Comparison of ENCODE assay signal across 22 cellular contexts in genomic region chr2:23204650-23205049, GRCh38.
DNase-seq lines count a peak whose midpoint lies in the region; ATAC-seq and FAIRE-seq lines count a peak whose summit lies in the region.
"Had no signal": no experiment of that assay in that cellular context is flagged by ENCODE, and none has a peak within 500 bp of the region (broad histone marks: within the 10 kb centered on the region; RNA-seq: fewer than 3 reads in every experiment).

No MANE protein-coding gene starts in this region.

- ATAC-seq in sciatic nerve (peak; percentile 53), aorta (ENCODE audit: low FRiP score) (no peak)

- peaks cover 0 to 2% of the 10 kb centered on the region in 2 donors for H3K27me3 ChIP-seq in aorta (ENCODE audit: control insufficient read depth in 1 of 2, insufficient read depth in 2 of 2, low read length in 1 of 2)
- H3K27me3 ChIP-seq: BLaER1 had no signal

- intact Hi-C loops in sciatic nerve (cut with DNase I): no loop called here
- intact Hi-C loops in aorta (cut with DNase I): no loop called here

- peak; percentile 82 for FAIRE-seq in endometrium (lab: Jason Lieb, UNC)
- FAIRE-seq: D721Med, GM12891, GM18507, H54 had no signal

- DNase-seq in AG20443 (ENCODE audit: low spot score) (peak; percentile 41), GM03348 (ENCODE audit: low spot score) (peak; percentile 49), sciatic nerve (ENCODE audit: low spot score) (no peak), SK-N-DZ (ENCODE audit: low spot score) (no peak), foreskin melanocyte (no peak), aorta (no peak)
- DNase-seq in stimulated activated CD4-positive, alpha-beta T cell treated with anti-CD3 and anti-CD28 coated beads, Interleukin-1b, Interleukin-23, amount 100 ng/mL, for 48 hours: no peak
- DNase-seq: CD4-positive, alpha-beta T cell; CD8-positive, alpha-beta memory T cell; DMS 273 treated with DMSO at 0.1 percent for 48 hours; DMS79; EL; GDM1; GOT3 had no signal

- no peaks in the 10 kb centered on the region for H3K4me1 ChIP-seq in aorta (ENCODE audit: control insufficient read depth in 1 of 2, insufficient read depth in 2 of 2, low read length in 2 of 2)
- H3K4me1 ChIP-seq: BLaER1, HAP-1 had no signal

- no peak overlapping the region for H3K27ac ChIP-seq in aorta (ENCODE audit: low read depth in 1 of 2, low read length in 2 of 2)
- H3K27ac ChIP-seq: BLaER1, C4-2B had no signal

- H3K9me3 ChIP-seq in aorta (ENCODE audit: control insufficient read depth, low read length): no peaks in the 10 kb centered on the region
- H3K9me3 ChIP-seq: HAP-1 had no signal

- H3K36me3 ChIP-seq in aorta (ENCODE audit: control insufficient read depth in 1 of 2, insufficient read depth in 2 of 2, low read length in 1 of 2): no peaks in the 10 kb centered on the region
- H3K36me3 ChIP-seq: BLaER1, HAP-1 had no signal

- H3K4me3 ChIP-seq in aorta (ENCODE audit: low read length in 2 of 2): no peak overlapping the region
- H3K4me3 ChIP-seq: BLaER1, HAP-1 had no signal

- WGBS in aorta, 2 donors: 24 to 38% methylated on average over 1 of the region's 1 CpG

Comparison
In these comparisons a context has a peak if more than half of its experiments do, and no peak if none do; other contexts are left out.
1. DNase-seq: peak in AG20443 (single experiment) and GM03348 (single experiment); none in sciatic nerve (single experiment), SK-N-DZ (single experiment), foreskin melanocyte (single experiment), aorta (0 of 2) and stimulated activated CD4-positive, alpha-beta T cell treated with anti-CD3 and anti-CD28 coated beads, Interleukin-1b, Interleukin-23, amount 100 ng/mL, for 48 hours (single experiment).